In genomic region chr1:150976401-150976821, GRCh38 we compare ENCODE assay signal across 10 cellular contexts. TPM values are rescaled to one million over a fixed set of nuclear protein-coding genes. Genes with fewer than 3 reads are reported as not detected.
A peak's percentile ranks its signal among the peaks of the same experiment; 100 is the strongest.
DNase-seq lines count a peak whose midpoint lies in the region; ATAC-seq and TF ChIP-seq lines count a peak whose summit lies in the region.
"Had no signal": no experiment of that assay in that cellular context is flagged by ENCODE, and none has a peak within 500 bp of the region (broad histone marks: within the 10 kb centered on the region; RNA-seq: fewer than 3 reads in every experiment).

No MANE protein-coding gene starts in this region.

- H3K36me3 ChIP-seq in right lobe of liver (no peaks in the 10 kb centered on the region), stomach smooth muscle (ENCODE audit: control insufficient read depth in 2 of 2, insufficient read depth in 2 of 2, low read length in 2 of 2) (no peaks in the 10 kb centered on the region), WERI-Rb-1 (peaks cover 19% of the 10 kb centered on the region)

- no peak overlapping the region for H3K9ac ChIP-seq in stomach smooth muscle (ENCODE audit: low read length in 2 of 2)

- intact Hi-C loops in right lobe of liver (cut with DNase I), result no loop called here

- DNase-seq in T-helper 2 cell treated with Interferon-gamma antibody and Interleukin-4, amounts not matched to agents 5 μg/mL and 100 μg/mL, for 36 hours (ENCODE audit: low spot score), result no peak
- DNase-seq in T-helper 2 cell (no peak), right lobe of liver (no peak), left lobe of liver (ENCODE audit: low spot score) (no peak), WERI-Rb-1 (no peak), SHP77 (lab: John Stamatoyannopoulos, UW) (no peak)
- DNase-seq in activated CD4-positive, alpha-beta memory T cell treated with anti-CD3 and anti-CD28 coated beads, Interleukin-2, amount 10 ng/mL, durations not matched to agents 7 days and 5 days, result no peak
- DNase-seq: activated CD8-positive, alpha-beta memory T cell treated with anti-CD3 and anti-CD28 coated beads, Interleukin-2, amount 10 ng/mL, durations not matched to agents 7 days and 5 days had no signal

- H3K27me3 ChIP-seq in right lobe of liver (no peaks in the 10 kb centered on the region), stomach smooth muscle (ENCODE audit: control insufficient read depth in 1 of 2, insufficient read depth in 2 of 2, low read length in 2 of 2) (no peaks in the 10 kb centered on the region), WERI-Rb-1 (ENCODE audit: insufficient read depth, low read depth, severe bottlenecking) (no peaks in the 10 kb centered on the region)

- peak overlapping the region; percentile 73 for H3K4me3 Mint-ChIP-seq in T-helper 2 cell treated with Interferon-gamma antibody and Interleukin-4, amounts not matched to agents 5 μg/mL and 100 μg/mL, for 36 hours
- peak overlapping the region; percentile 86 for H3K4me3 Mint-ChIP-seq in activated CD4-positive, alpha-beta memory T cell treated with anti-CD3 and anti-CD28 coated beads, Interleukin-2, amount 10 ng/mL, durations not matched to agents 7 days and 5 days

- ATAC-seq in right lobe of liver, result no peak
- ATAC-seq in left lobe of liver, result no peak
- ATAC-seq: activated CD8-positive, alpha-beta memory T cell treated with anti-CD3 and anti-CD28 coated beads, Interleukin-2, amount 10 ng/mL, durations not matched to agents 7 days and 5 days had no signal

- WGBS in right lobe of liver (ENCODE audit: insufficient coverage, low coverage, low lambda C conversion rate, missing lambda C conversion rate), result 81% methylated on average over 6 of the region's 9 CpGs

- no peak overlapping the region for H3K4me3 ChIP-seq in right lobe of liver
- no peak overlapping the region for H3K4me3 ChIP-seq in stomach smooth muscle (ENCODE audit: low read length in 2 of 2)
- H3K4me3 ChIP-seq in WERI-Rb-1 (ENCODE audit: low read depth, low read length), result no peak overlapping the region

- no peaks in the 10 kb centered on the region for H3K9me3 ChIP-seq in right lobe of liver
- no peaks in the 10 kb centered on the region for H3K9me3 ChIP-seq in stomach smooth muscle (ENCODE audit: control insufficient read depth in 2 of 2, low read length in 2 of 2)
- H3K9me3 ChIP-seq in WERI-Rb-1 (ENCODE audit: severe bottlenecking), result peaks cover 4% of the 10 kb centered on the region

- H3K36me3 Mint-ChIP-seq in T-helper 2 cell treated with Interferon-gamma antibody and Interleukin-4, amounts not matched to agents 5 μg/mL and 100 μg/mL, for 36 hours (ENCODE audit: low read depth), result peaks cover 9% of the 10 kb centered on the region
- H3K36me3 Mint-ChIP-seq in activated CD4-positive, alpha-beta memory T cell treated with anti-CD3 and anti-CD28 coated beads, Interleukin-2, amount 10 ng/mL, durations not matched to agents 7 days and 5 days (ENCODE audit: low read depth), result peaks cover 10% of the 10 kb centered on the region
- H3K36me3 Mint-ChIP-seq: activated CD8-positive, alpha-beta memory T cell treated with anti-CD3 and anti-CD28 coated beads, Interleukin-2, amount 10 ng/mL, durations not matched to agents 7 days and 5 days had no signal

- POLR2A ChIA-PET in activated CD4-positive, alpha-beta memory T cell treated with anti-CD3 and anti-CD28 coated beads, Interleukin-2, amount 10 ng/mL, durations not matched to agents 7 days and 5 days (lab: Charles Lee), result interaction anchor here (0.6 to 1.8 kb wide), 7 partner anchors 13 to 415 kb away, joined by 3 to 4 read pairs (median 4); no protein-coding TSS in a partner anchor

- peak overlapping the region; percentile 66 to 70 (median 69) for H3K27ac ChIP-seq in right lobe of liver
- peak overlapping the region; percentile 74 for H3K27ac ChIP-seq in stomach smooth muscle (ENCODE audit: low read length)
- no peak overlapping the region for H3K27ac ChIP-seq in WERI-Rb-1

- TF ChIP-seq CTCF in right lobe of liver (IDR thresholded peaks at IDR 0.05) (no peak), WERI-Rb-1 (IDR thresholded peaks at IDR 0.05; ENCODE audit: low read depth, low read length) (no peak)

- TF ChIP-seq POLR2A in right lobe of liver (IDR thresholded peaks at IDR 0.05), result no peak

- H3K27ac Mint-ChIP-seq in T-helper 2 cell treated with Interferon-gamma antibody and Interleukin-4, amounts not matched to agents 5 μg/mL and 100 μg/mL, for 36 hours, result peak overlapping the region; percentile 71
- peak overlapping the region; percentile 74 for H3K27ac Mint-ChIP-seq in activated CD4-positive, alpha-beta memory T cell treated with anti-CD3 and anti-CD28 coated beads, Interleukin-2, amount 10 ng/mL, durations not matched to agents 7 days and 5 days

- peaks cover 0 to 59% (median 25%) of the 10 kb centered on the region in 4 donors for H3K4me1 ChIP-seq in right lobe of liver
- H3K4me1 ChIP-seq in stomach smooth muscle (ENCODE audit: control insufficient read depth, insufficient read depth, low read length), result peaks cover 38% of the 10 kb centered on the region

- H3K27me3 Mint-ChIP-seq in T-helper 2 cell treated with Interferon-gamma antibody and Interleukin-4, amounts not matched to agents 5 μg/mL and 100 μg/mL, for 36 hours (ENCODE audit: low read depth), result no peaks in the 10 kb centered on the region
- no peaks in the 10 kb centered on the region for H3K27me3 Mint-ChIP-seq in activated CD4-positive, alpha-beta memory T cell treated with anti-CD3 and anti-CD28 coated beads, Interleukin-2, amount 10 ng/mL, durations not matched to agents 7 days and 5 days
- H3K27me3 Mint-ChIP-seq: activated CD8-positive, alpha-beta memory T cell treated with anti-CD3 and anti-CD28 coated beads, Interleukin-2, amount 10 ng/mL, durations not matched to agents 7 days and 5 days had no signal

- CTCF ChIA-PET in activated CD4-positive, alpha-beta memory T cell treated with anti-CD3 and anti-CD28 coated beads, Interleukin-2, amount 10 ng/mL, durations not matched to agents 7 days and 5 days (lab: Charles Lee), result interaction anchor here (0.7 to 12.2 kb wide), 5 partner anchors 10 to 721 kb away, joined by 3 to 94 read pairs (median 4); partner anchors contain the start of gene MINDY1

- peaks cover 49% of the 10 kb centered on the region for H3K4me1 Mint-ChIP-seq in T-helper 2 cell treated with Interferon-gamma antibody and Interleukin-4, amounts not matched to agents 5 μg/mL and 100 μg/mL, for 36 hours (ENCODE audit: low read depth)
- H3K4me1 Mint-ChIP-seq in activated CD4-positive, alpha-beta memory T cell treated with anti-CD3 and anti-CD28 coated beads, Interleukin-2, amount 10 ng/mL, durations not matched to agents 7 days and 5 days, result peaks cover 59% of the 10 kb centered on the region

- no peaks in the 10 kb centered on the region for H3K9me3 Mint-ChIP-seq in T-helper 2 cell treated with Interferon-gamma antibody and Interleukin-4, amounts not matched to agents 5 μg/mL and 100 μg/mL, for 36 hours
- no peaks in the 10 kb centered on the region for H3K9me3 Mint-ChIP-seq in activated CD4-positive, alpha-beta memory T cell treated with anti-CD3 and anti-CD28 coated beads, Interleukin-2, amount 10 ng/mL, durations not matched to agents 7 days and 5 days

RNA-seq across cellular contexts. Expression of gene CERS2, which starts 1.8 kb away (rescaled TPM):
- total RNA-seq in activated CD4-positive, alpha-beta memory T cell treated with anti-CD3 and anti-CD28 coated beads, Interleukin-2, amount 10 ng/mL, durations not matched to agents 7 days and 5 days, result 100 to 1,000 TPM; 177 to 181 TPM
- 100 to 1,000 TPM; 298 to 572 (median 459) TPM for total RNA-seq in right lobe of liver
- 425 TPM for total RNA-seq in left lobe of liver

RNA-seq across cellular contexts. Expression of gene ANXA9, which starts 5.7 kb away (rescaled TPM):
- not detected for total RNA-seq in activated CD4-positive, alpha-beta memory T cell treated with anti-CD3 and anti-CD28 coated beads, Interleukin-2, amount 10 ng/mL, durations not matched to agents 7 days and 5 days
- 10 to 100 TPM in 5 of 6 experiments, 1 to 10 TPM in 1; 9.9 to 18.5 (median 15.1) TPM for total RNA-seq in right lobe of liver
- 9.3 TPM for total RNA-seq in left lobe of liver
- total RNA-seq: dermis microvascular lymphatic vessel endothelial cell had no signal

RNA-seq across cellular contexts. Expression of gene MINDY1, which starts 30.3 kb away (rescaled TPM):
- 10 to 100 TPM; 19.9 to 20.5 TPM for total RNA-seq in activated CD4-positive, alpha-beta memory T cell treated with anti-CD3 and anti-CD28 coated beads, Interleukin-2, amount 10 ng/mL, durations not matched to agents 7 days and 5 days
- total RNA-seq in right lobe of liver, result 10 to 100 TPM; 10.1 to 19.7 (median 15.4) TPM
- 23.3 TPM for total RNA-seq in left lobe of liver

RNA-seq across cellular contexts. Expression of gene PRUNE1, which starts 31.8 kb away (rescaled TPM):
- total RNA-seq in activated CD4-positive, alpha-beta memory T cell treated with anti-CD3 and anti-CD28 coated beads, Interleukin-2, amount 10 ng/mL, durations not matched to agents 7 days and 5 days, result 10 to 100 TPM; 13.8 to 16.6 TPM
- total RNA-seq in right lobe of liver, result 10 to 100 TPM in 4 of 6 experiments, 1 to 10 TPM in 2; 4.7 to 12.0 (median 10.1) TPM
- 12.2 TPM for total RNA-seq in left lobe of liver

RNA-seq across cellular contexts. Expression of gene SETDB1, which starts 50.2 kb away (rescaled TPM):
- 10 to 100 TPM; 49.5 to 51.5 TPM for total RNA-seq in activated CD4-positive, alpha-beta memory T cell treated with anti-CD3 and anti-CD28 coated beads, Interleukin-2, amount 10 ng/mL, durations not matched to agents 7 days and 5 days
- total RNA-seq in right lobe of liver (10 to 100 TPM; 10.4 to 17.8 (median 12.9) TPM), left lobe of liver (14.0 TPM)

Comparison
In these comparisons a context has a peak if more than half of its experiments do, and no peak if none do; other contexts are left out.
1. RNA of gene ANXA9, which starts 5.7 kb away (total RNA-seq): 9.9 to 18.5 TPM in right lobe of liver and 9.3 TPM in left lobe of liver (single experiment); not detected in activated CD4-positive, alpha-beta memory T cell treated with anti-CD3 and anti-CD28 coated beads, Interleukin-2, amount 10 ng/mL, durations not matched to agents 7 days and 5 days; every median in the first group is over 10 times any median in the second.